1 cellular context compared by ENCODE assay signal in the genomic region with DNA sequence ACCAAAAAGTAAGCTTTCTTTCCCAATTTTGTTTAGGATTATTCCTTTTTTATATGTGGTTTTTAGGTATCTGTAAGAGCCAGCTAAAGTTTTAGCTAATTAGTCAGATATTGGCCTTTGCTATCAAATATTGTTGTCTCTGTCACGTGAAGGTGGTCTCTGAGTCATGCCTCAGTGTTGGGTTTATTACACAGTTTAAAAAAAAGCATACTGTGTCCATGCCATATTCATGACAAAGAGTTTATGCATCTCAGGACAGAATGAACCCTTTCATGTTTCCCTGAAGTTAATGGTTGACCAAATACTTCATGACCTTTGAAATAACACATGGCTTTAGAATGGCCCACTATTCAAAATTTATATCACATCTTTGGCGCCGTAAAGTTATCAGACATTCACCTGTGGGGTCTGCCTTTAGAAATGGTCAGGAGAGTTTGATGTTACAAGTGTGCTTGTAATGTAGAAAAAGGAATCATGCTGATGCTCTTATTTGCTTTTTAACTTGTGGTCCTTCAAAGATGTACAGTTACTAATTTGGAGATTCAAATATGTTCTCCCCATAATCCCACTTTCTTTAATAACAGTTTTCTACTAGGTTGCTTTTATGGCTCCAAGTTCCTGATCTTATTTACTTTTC.
TF ChIP-seq lines count a peak whose summit lies in the region.

No MANE protein-coding gene starts in this region.

TF ChIP-seq in HepG2, 621 proteins besides CTCF, POLR2A, EP300 and RAD21 (continued from another document and continues in another):
- 0 out of 2 replicates have a peak, but pooled peaks have one; percentile 35 for TF ChIP-seq ZGPAT (CRISPR knock-in tag; IDR thresholded peaks at IDR 0.05)
- peak; percentile 31 for TF ChIP-seq GATAD2A (CRISPR knock-in tag; IDR thresholded peaks at IDR 0.05)
- TF ChIP-seq, protein P1, sequence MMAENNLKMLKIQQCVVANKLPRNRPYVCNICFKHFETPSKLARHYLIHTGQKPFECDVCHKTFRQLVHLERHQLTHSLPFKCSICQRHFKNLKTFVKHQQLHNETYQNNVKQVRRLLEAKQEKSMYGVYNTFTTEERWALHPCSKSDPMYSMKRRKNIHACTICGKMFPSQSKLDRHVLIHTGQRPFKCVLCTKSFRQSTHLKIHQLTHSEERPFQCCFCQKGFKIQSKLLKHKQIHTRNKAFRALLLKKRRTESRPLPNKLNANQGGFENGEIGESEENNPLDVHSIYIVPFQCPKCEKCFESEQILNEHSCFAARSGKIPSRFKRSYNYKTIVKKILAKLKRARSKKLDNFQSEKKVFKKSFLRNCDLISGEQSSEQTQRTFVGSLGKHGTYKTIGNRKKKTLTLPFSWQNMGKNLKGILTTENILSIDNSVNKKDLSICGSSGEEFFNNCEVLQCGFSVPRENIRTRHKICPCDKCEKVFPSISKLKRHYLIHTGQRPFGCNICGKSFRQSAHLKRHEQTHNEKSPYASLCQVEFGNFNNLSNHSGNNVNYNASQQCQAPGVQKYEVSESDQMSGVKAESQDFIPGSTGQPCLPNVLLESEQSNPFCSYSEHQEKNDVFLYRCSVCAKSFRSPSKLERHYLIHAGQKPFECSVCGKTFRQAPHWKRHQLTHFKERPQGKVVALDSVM (CRISPR knock-in tag; IDR thresholded peaks at IDR 0.05), result no peak
- no peak for TF ChIP-seq GLMP (CRISPR knock-in tag; IDR thresholded peaks at IDR 0.05; ENCODE audit: borderline replicate concordance)
- TF ChIP-seq ZNF850 (CRISPR knock-in tag; conservative IDR thresholded peaks at IDR 0.05), result no peak
- no peak for TF ChIP-seq RFXANK (CRISPR knock-in tag; IDR thresholded peaks at IDR 0.05)
- TF ChIP-seq NCOA2 (CRISPR knock-in tag; IDR thresholded peaks at IDR 0.05), result peak; percentile 45
- peak; percentile 92 for TF ChIP-seq BHLHE40 (IDR thresholded peaks at IDR 0.05; ENCODE audit: low read length)
- TF ChIP-seq RBM22 (optimal IDR thresholded peaks at IDR 0.05; ENCODE audit: low read length), result no peak
- TF ChIP-seq ZNF839 (CRISPR knock-in tag; IDR thresholded peaks at IDR 0.05; ENCODE audit: borderline replicate concordance), result no peak
- no peak for TF ChIP-seq ZBTB46 (CRISPR knock-in tag; IDR thresholded peaks at IDR 0.05; ENCODE audit: borderline replicate concordance)
- peak; percentile 61 for TF ChIP-seq ARID5B (CRISPR knock-in tag; IDR thresholded peaks at IDR 0.05)
- TF ChIP-seq NR2F1 (CRISPR knock-in tag; IDR thresholded peaks at IDR 0.05), result no peak
- TF ChIP-seq ZNF234 (CRISPR knock-in tag; conservative IDR thresholded peaks at IDR 0.05), result no peak
- peak; percentile 31; the same call in 1 of the 2 replicates for TF ChIP-seq ZFY (CRISPR knock-in tag; IDR thresholded peaks at IDR 0.05)
- TF ChIP-seq REXO4 (CRISPR knock-in tag; IDR thresholded peaks at IDR 0.05; ENCODE audit: borderline replicate concordance), result no peak
- TF ChIP-seq ATF3 (CRISPR knock-in tag; IDR thresholded peaks at IDR 0.05), result peak; percentile 73
- TF ChIP-seq ZNF530 (CRISPR knock-in tag; IDR thresholded peaks at IDR 0.05; ENCODE audit: low read depth), result no peak
- TF ChIP-seq ZNF263 (CRISPR knock-in tag; IDR thresholded peaks at IDR 0.05), result no peak
- no peak for TF ChIP-seq HMGXB4 (CRISPR knock-in tag; IDR thresholded peaks at IDR 0.05; ENCODE audit: borderline replicate concordance in 1 of 2, low read depth in 1 of 2)
- TF ChIP-seq HBP1 (CRISPR knock-in tag; IDR thresholded peaks at IDR 0.05; ENCODE audit: low read depth), result no peak
- peak; percentile 33; the same call in 1 of the 2 replicates for TF ChIP-seq HNF4A (CRISPR knock-in tag; IDR thresholded peaks at IDR 0.05)
- no peak for TF ChIP-seq STAT5B (CRISPR knock-in tag; IDR thresholded peaks at IDR 0.05)
- TF ChIP-seq FOXA1 (IDR thresholded peaks at IDR 0.05), result no peak
- 0 out of 2 replicates have a peak, but pooled peaks have one; percentile 18 for TF ChIP-seq FOXA1 (CRISPR knock-in tag; IDR thresholded peaks at IDR 0.05)
- no peak for TF ChIP-seq PITX1 (CRISPR knock-in tag; IDR thresholded peaks at IDR 0.05)
- TF ChIP-seq DR1 (CRISPR knock-in tag; IDR thresholded peaks at IDR 0.05), result no peak
- TF ChIP-seq ARNT2 (CRISPR knock-in tag; IDR thresholded peaks at IDR 0.05; ENCODE audit: low read depth), result no peak
- TF ChIP-seq ZNF362 (CRISPR knock-in tag; IDR thresholded peaks at IDR 0.05; ENCODE audit: borderline replicate concordance), result peak; percentile 72
- no peak for TF ChIP-seq ZBTB4 (CRISPR knock-in tag; IDR thresholded peaks at IDR 0.05; ENCODE audit: borderline replicate concordance)
- TF ChIP-seq RNF219 (CRISPR knock-in tag; IDR thresholded peaks at IDR 0.05), result no peak
- TF ChIP-seq BRCA1 (CRISPR knock-in tag; IDR thresholded peaks at IDR 0.05), result no peak
- no peak for TF ChIP-seq NFE2L1 (CRISPR knock-in tag; IDR thresholded peaks at IDR 0.05; ENCODE audit: borderline replicate concordance)
